Comparison of ENCODE assay signal across 9 cellular contexts in the genomic region with DNA sequence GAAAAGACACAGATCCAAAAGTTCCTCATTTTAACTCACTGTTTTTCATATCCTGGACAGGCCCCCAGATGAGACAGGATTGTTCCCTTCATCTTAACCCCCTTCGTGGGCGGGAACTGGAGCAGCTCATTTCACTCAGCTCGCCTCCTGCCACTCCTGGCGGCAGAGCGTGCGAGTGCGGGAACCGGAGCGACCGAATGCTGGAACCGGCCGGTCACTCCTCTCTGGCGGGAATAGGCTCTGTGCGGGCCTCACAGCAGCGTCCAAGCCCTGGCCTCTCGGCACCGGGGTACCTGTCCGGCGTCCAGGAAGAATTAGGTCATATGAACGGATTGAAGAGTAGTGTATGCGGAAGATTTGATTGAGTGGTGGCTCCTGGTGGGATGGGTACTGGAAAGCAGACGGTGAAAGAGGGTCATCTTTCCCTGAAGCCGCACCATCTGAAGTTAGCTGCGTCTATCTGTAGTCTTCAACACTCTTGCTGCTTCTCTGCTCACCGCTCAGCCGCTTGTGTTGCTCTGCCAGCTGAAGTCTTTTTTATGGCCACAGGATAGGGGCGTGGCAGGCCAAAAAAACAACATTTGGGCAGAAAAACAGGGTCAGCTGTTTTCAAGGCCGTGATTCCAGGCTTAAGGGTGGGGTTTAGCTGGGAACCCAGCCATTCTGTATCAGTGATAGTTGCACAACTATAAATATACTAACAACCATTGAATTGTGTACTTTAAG. TPM values are rescaled to one million over a fixed set of nuclear protein-coding genes. Genes with fewer than 3 reads are reported as not detected.
DNase-seq lines count a peak whose midpoint lies in the region; ATAC-seq and TF ChIP-seq lines count a peak whose summit lies in the region.
"Had no signal": no experiment of that assay in that cellular context is flagged by ENCODE, and none has a peak within 500 bp of the region (broad histone marks: within the 10 kb centered on the region; RNA-seq: fewer than 3 reads in every experiment).

No MANE protein-coding gene starts in this region.

- no peaks in the 10 kb centered on the region for H3K27me3 ChIP-seq in sigmoid colon

- 11 to 19% methylated on average over 28 of the region's 28 CpGs for WGBS in sigmoid colon, 2 donors

- TF ChIP-seq EP300 in sigmoid colon (IDR thresholded peaks at IDR 0.05): no peak

- no peaks in the 10 kb centered on the region for H3K36me3 ChIP-seq in sigmoid colon

- intact Hi-C loops in sigmoid colon (cut with DNase I): no loop called here

- peaks cover 8% of the 10 kb centered on the region for H3K4me1 Mint-ChIP-seq in chondrocyte (ENCODE audit: low read depth)

- H3K36me3 Mint-ChIP-seq in chondrocyte (ENCODE audit: low read depth): no peaks in the 10 kb centered on the region
- H3K36me3 Mint-ChIP-seq: activated CD4-positive, alpha-beta memory T cell treated with anti-CD3 and anti-CD28 coated beads for 36 hours had no signal

- peaks cover 0 to 13% (median 1%) of the 10 kb centered on the region in 4 donors for H3K4me1 ChIP-seq in sigmoid colon

- H3K4me3 Mint-ChIP-seq in chondrocyte (ENCODE audit: unreplicated experiment): peak overlapping the region; percentile 49
- H3K4me3 Mint-ChIP-seq: activated CD4-positive, alpha-beta memory T cell treated with anti-CD3 and anti-CD28 coated beads for 36 hours had no signal

- no peak overlapping the region for H3K27ac Mint-ChIP-seq in chondrocyte (ENCODE audit: unreplicated experiment)
- H3K27ac Mint-ChIP-seq: activated CD4-positive, alpha-beta memory T cell treated with anti-CD3 and anti-CD28 coated beads for 36 hours had no signal

- ATAC-seq in HG02852 (IDR thresholded peaks at IDR 0.05; ENCODE audit: unreplicated experiment): no peak

- DNase-seq in EL (peak; percentile 9), chondrocyte (ENCODE audit: low spot score) (no peak), iPS-NIHi7 (ENCODE audit: extremely low spot score) (peak; percentile 59), sigmoid colon (peak; percentile 68), cerebellar cortex (ENCODE audit: low spot score) (no peak), T-helper 9 cell (no peak), DMS114 treated with DMSO at 0.1 percent for 48 hours (lab: John Stamatoyannopoulos, UW; ENCODE audit: unreplicated experiment) (no peak)
- DNase-seq: activated CD4-positive, alpha-beta memory T cell treated with anti-CD3 and anti-CD28 coated beads for 36 hours had no signal

- peak overlapping the region; percentile 3 to 40 (median 26) for H3K4me3 ChIP-seq in sigmoid colon

- peak overlapping the region in 2 of 4 donors; percentile 9 to 48 for H3K27ac ChIP-seq in sigmoid colon

- TF ChIP-seq POLR2A in sigmoid colon (IDR thresholded peaks at IDR 0.05): no peak

- H3K27me3 Mint-ChIP-seq in chondrocyte (ENCODE audit: low read depth): peaks cover 18% of the 10 kb centered on the region

- peaks cover 7% of the 10 kb centered on the region for H3K9me3 Mint-ChIP-seq in chondrocyte (ENCODE audit: low read depth)
- H3K9me3 Mint-ChIP-seq: activated CD4-positive, alpha-beta memory T cell treated with anti-CD3 and anti-CD28 coated beads for 36 hours had no signal

- H3K9me3 ChIP-seq in sigmoid colon: no peaks in the 10 kb centered on the region

- TF ChIP-seq CTCF in chondrocyte (IDR thresholded peaks at IDR 0.05) (no peak), sigmoid colon (IDR thresholded peaks at IDR 0.05) (no peak)

RNA-seq across cellular contexts. Expression of gene FXR1, which starts 42.3 kb away (rescaled TPM):
- total RNA-seq in chondrocyte (118 to 121 TPM (median 120 TPM) in 3 replicates), sigmoid colon (100 to 1,000 TPM; 126 to 217 (median 151) TPM)
- polyA plus RNA-seq in sigmoid colon: 10 to 100 TPM; 30.1 to 57.1 (median 50.5) TPM

Comparison
In these comparisons a context has a peak if more than half of its experiments do, and no peak if none do; other contexts are left out.
1. DNase-seq: peak in EL (single experiment), iPS-NIHi7 (single experiment) and sigmoid colon (single experiment); none in chondrocyte (single experiment), cerebellar cortex (single experiment), T-helper 9 cell (single experiment) and DMS114 treated with DMSO at 0.1 percent for 48 hours (single experiment).